In genomic region chr6:43835872-43836419, GRCh38 we compare ENCODE assay signal across 17 cellular contexts.
DNase-seq lines count a peak whose midpoint lies in the region; ATAC-seq and TF ChIP-seq lines count a peak whose summit lies in the region.
"Had no signal": no experiment of that assay in that cellular context is flagged by ENCODE, and none has a peak within 500 bp of the region (broad histone marks: within the 10 kb centered on the region; RNA-seq: fewer than 3 reads in every experiment).

No MANE protein-coding gene starts in this region.

- no peak overlapping the region for H3K9ac ChIP-seq in mammary epithelial cell (ENCODE audit: insufficient read depth, low read length)
- H3K9ac ChIP-seq: BLaER1, KMS-11 had no signal

- H3K9me3 Mint-ChIP-seq in MCF 10A (ENCODE audit: unreplicated experiment) = no peaks in the 10 kb centered on the region
- H3K9me3 Mint-ChIP-seq in stimulated activated effector memory CD8-positive, alpha-beta T cell treated with anti-CD3 and anti-CD28 coated beads, Interleukin-12 subunit alpha, Interleukin-12 subunit beta, amount 100 ng/mL, for 72 hours = no peaks in the 10 kb centered on the region

- H3K4me3 ChIP-seq in mammary epithelial cell (replicated peaks in 1 of 3; ENCODE audit: insufficient read depth in 1 of 3, low read depth in 2 of 3, low read length in 3 of 3) (no peak overlapping the region), MG63 (no peak overlapping the region)
- H3K4me3 ChIP-seq: BLaER1 had no signal

- no peak for TF ChIP-seq CTCF in MCF 10A (IDR thresholded peaks at IDR 0.05; ENCODE audit: unreplicated experiment)
- no peak for TF ChIP-seq CTCF in mammary epithelial cell (conservative IDR thresholded peaks at IDR 0.05 in 1 of 2, IDR thresholded peaks at IDR 0.05 in 1 of 2; ENCODE audit: extremely low read depth in 1 of 2, insufficient read depth in 1 of 2, low read depth in 1 of 2, low read length in 2 of 2)

- H3K4me2 ChIP-seq in mammary epithelial cell (ENCODE audit: insufficient read depth, low read depth, low read length) = no peak overlapping the region
- H3K4me2 ChIP-seq: BLaER1, KMS-11 had no signal

- H3K4me1 ChIP-seq in mammary epithelial cell (ENCODE audit: insufficient read depth, low read length) = peaks cover 9% of the 10 kb centered on the region

- intact Hi-C loops in MCF 10A (cut with micrococcal nuclease) (loop anchor here (5.0 kb wide), 1 partner anchor 64 kb away; the partner anchor contains the start of gene VEGFA), mammary epithelial cell (cut with micrococcal nuclease) (loop anchor here (5.0 to 10.0 kb wide), 2 partner anchors 114 to 171 kb away; no protein-coding TSS in a partner anchor)

- H3K4me3 Mint-ChIP-seq in MCF 10A (ENCODE audit: unreplicated experiment) = no peak overlapping the region
- no peak overlapping the region for H3K4me3 Mint-ChIP-seq in stimulated activated effector memory CD8-positive, alpha-beta T cell treated with anti-CD3 and anti-CD28 coated beads, Interleukin-12 subunit alpha, Interleukin-12 subunit beta, amount 100 ng/mL, for 72 hours

- H3K36me3 ChIP-seq in mammary epithelial cell (ENCODE audit: insufficient read depth, low read length) (no peaks in the 10 kb centered on the region), MG63 (no peaks in the 10 kb centered on the region)
- H3K36me3 ChIP-seq: BLaER1 had no signal

- H3K79me2 ChIP-seq in mammary epithelial cell (ENCODE audit: insufficient read depth, low read length) = no peaks in the 10 kb centered on the region

- no peaks in the 10 kb centered on the region for H3K27me3 Mint-ChIP-seq in MCF 10A (ENCODE audit: insufficient read depth, unreplicated experiment)

- POLR2A ChIA-PET in MCF 10A (lab: Yijun Ruan, JAX) = no interaction called here

- H3K9me3 ChIP-seq in mammary epithelial cell (replicated peaks; ENCODE audit: insufficient read depth, low read length) = no peaks in the 10 kb centered on the region
- H3K9me3 ChIP-seq in MG63 = no peaks in the 10 kb centered on the region
- H3K9me3 ChIP-seq: BLaER1 had no signal

- in situ Hi-C loops in mammary epithelial cell (cut with MboI; ENCODE audit: low sequenced_read_pairs in 2 of 2) = no loop called here

- BruUV-seq in MCF 10A (replicated peaks; lab: Mats Ljungman, UMichigan) (no TSS peak), mammary epithelial cell (replicated peaks; lab: Mats Ljungman, UMichigan) (no TSS peak)

- H3K27ac Mint-ChIP-seq in MCF 10A (ENCODE audit: low read depth, unreplicated experiment) = peak overlapping the region; percentile 10
- peak overlapping the region; percentile 21 for H3K27ac Mint-ChIP-seq in stimulated activated effector memory CD8-positive, alpha-beta T cell treated with anti-CD3 and anti-CD28 coated beads, Interleukin-12 subunit alpha, Interleukin-12 subunit beta, amount 100 ng/mL, for 72 hours

- no peaks in the 10 kb centered on the region for H4K20me1 ChIP-seq in mammary epithelial cell (ENCODE audit: insufficient read depth, low read length)
- H4K20me1 ChIP-seq: BLaER1 had no signal

- dilution Hi-C loops in mammary epithelial cell (cut with HindIII; ENCODE audit: low sequenced_read_pairs) = no loop called here

- H3K27me3 ChIP-seq in mammary epithelial cell (ENCODE audit: insufficient read depth, low read length) (no peaks in the 10 kb centered on the region), MG63 (no peaks in the 10 kb centered on the region)
- H3K27me3 ChIP-seq: BLaER1 had no signal

- DNase-seq in MCF 10A (ENCODE audit: unreplicated experiment) (no peak), mammary epithelial cell (no peak), MG63 (peak; percentile 30), kidney tubule cell (ENCODE audit: low spot score) (peak; percentile 20), NCI-H2171 (lab: John Stamatoyannopoulos, UW) (no peak)
- DNase-seq in stimulated activated effector memory CD8-positive, alpha-beta T cell treated with anti-CD3 and anti-CD28 coated beads, Interleukin-12 subunit alpha, Interleukin-12 subunit beta, amount 100 ng/mL, for 72 hours (ENCODE audit: low spot score in 2 of 2) = no peak
- DNase-seq: 8988T, DMS 273 treated with DMSO at 0.1 percent for 48 hours, NCI-H1930, NCI-H510A, SHP77 had no signal

- H3K27ac ChIP-seq in mammary epithelial cell (ENCODE audit: insufficient read depth, low read depth, low read length) = no peak overlapping the region
- H3K27ac ChIP-seq: BLaER1, HL-60, KMS-11 had no signal

- H3K36me3 Mint-ChIP-seq in MCF 10A (ENCODE audit: insufficient read depth, unreplicated experiment) = no peaks in the 10 kb centered on the region
- no peaks in the 10 kb centered on the region for H3K36me3 Mint-ChIP-seq in stimulated activated effector memory CD8-positive, alpha-beta T cell treated with anti-CD3 and anti-CD28 coated beads, Interleukin-12 subunit alpha, Interleukin-12 subunit beta, amount 100 ng/mL, for 72 hours

- CTCF ChIA-PET in MCF 10A (lab: Yijun Ruan, JAX) = no interaction called here
- CTCF ChIA-PET in mammary epithelial cell (lab: Charles Lee; ENCODE audit: low non-redundant PET) = no interaction called here

- H3K4me1 Mint-ChIP-seq in MCF 10A (ENCODE audit: insufficient read depth, unreplicated experiment) = no peaks in the 10 kb centered on the region
- H3K4me1 Mint-ChIP-seq in stimulated activated effector memory CD8-positive, alpha-beta T cell treated with anti-CD3 and anti-CD28 coated beads, Interleukin-12 subunit alpha, Interleukin-12 subunit beta, amount 100 ng/mL, for 72 hours = peaks cover 4% of the 10 kb centered on the region

- ATAC-seq in stimulated activated effector memory CD8-positive, alpha-beta T cell treated with anti-CD3 and anti-CD28 coated beads, Interleukin-12 subunit alpha, Interleukin-12 subunit beta, amount 100 ng/mL, for 72 hours = no peak
- ATAC-seq in HG03378 (IDR thresholded peaks at IDR 0.05; ENCODE audit: unreplicated experiment) (no peak), HG03196 (IDR thresholded peaks at IDR 0.05; ENCODE audit: unreplicated experiment) (no peak)
- ATAC-seq: HCT116 had no signal

- H2AFZ ChIP-seq in mammary epithelial cell (ENCODE audit: low read depth, low read length) = no peak overlapping the region

- 83% methylated on average over 8 of the region's 8 CpGs for WGBS in mammary epithelial cell (ENCODE audit: low coverage, missing lambda C conversion rate)

Comparison
In these comparisons a context has a peak if more than half of its experiments do, and no peak if none do; other contexts are left out.
1. DNase-seq: peak in MG63 (single experiment) and kidney tubule cell (single experiment); none in MCF 10A (single experiment), mammary epithelial cell (single experiment), stimulated activated effector memory CD8-positive, alpha-beta T cell treated with anti-CD3 and anti-CD28 coated beads, Interleukin-12 subunit alpha, Interleukin-12 subunit beta, amount 100 ng/mL, for 72 hours (0 of 2) and NCI-H2171 (single experiment).